ENCODE assay signal across 8 cellular contexts in the genomic region with DNA sequence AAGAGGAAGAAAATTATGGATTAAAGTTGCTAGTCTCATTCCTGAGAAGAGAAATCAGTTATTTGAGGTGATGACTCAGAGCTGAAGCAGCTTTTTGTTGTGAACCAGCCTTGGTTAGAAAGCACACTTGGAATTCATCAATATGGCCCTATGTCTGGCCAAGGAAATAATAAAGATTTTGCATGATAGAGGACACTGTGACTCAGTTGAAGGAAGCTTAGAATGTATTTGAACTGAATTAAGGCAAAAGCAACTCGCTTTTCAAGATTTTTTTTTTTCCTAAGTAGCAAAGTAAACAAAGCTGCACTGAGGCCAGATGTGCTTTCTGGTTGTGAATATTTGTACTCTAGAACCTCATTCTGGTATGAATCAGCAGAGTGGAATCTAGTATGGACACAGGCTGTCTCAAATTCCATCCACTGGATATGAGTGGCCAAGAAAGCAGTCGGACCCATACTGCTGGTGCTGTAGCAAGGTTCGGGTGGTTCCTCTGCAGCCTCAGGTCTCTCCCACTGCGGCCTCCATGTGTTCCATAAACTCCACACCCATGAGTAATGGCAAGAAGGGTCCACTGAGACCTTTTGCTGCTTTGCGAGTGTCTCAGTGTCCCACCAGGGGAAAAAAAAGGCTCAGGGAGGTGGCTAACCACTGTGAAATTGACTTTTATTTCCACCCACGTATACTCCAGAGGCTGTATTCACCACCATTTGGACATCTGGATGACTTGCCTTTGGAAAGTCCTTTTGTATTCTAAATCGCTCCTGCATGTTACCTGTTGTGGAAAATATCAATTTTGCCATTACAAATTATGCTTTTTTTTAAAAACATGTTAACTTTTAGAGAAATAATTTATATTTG. TPM values are rescaled to one million over a fixed set of nuclear protein-coding genes. Genes with fewer than 3 reads are reported as not detected.
DNase-seq lines count a peak whose midpoint lies in the region; ATAC-seq lines count a peak whose summit lies in the region.

No MANE protein-coding gene starts in this region.

- H3K4me1 ChIP-seq in iPS-20b (ENCODE audit: insufficient read depth, low read length): peaks cover 30% of the 10 kb centered on the region

- no peaks in the 10 kb centered on the region for H3K9me3 ChIP-seq in iPS-20b (ENCODE audit: insufficient read depth, low read depth, low read length)

- H3K27me3 Mint-ChIP-seq in activated CD8-positive, alpha-beta memory T cell treated with anti-CD3 and anti-CD28 coated beads, Interleukin-2, amount 10 ng/mL, durations not matched to agents 7 days and 5 days: no peaks in the 10 kb centered on the region
- no peaks in the 10 kb centered on the region for H3K27me3 Mint-ChIP-seq in activated naive CD8-positive, alpha-beta T cell treated with anti-CD3 and anti-CD28 coated beads for 36 hours

- no peak overlapping the region for H3K27ac ChIP-seq in iPS-20b (ENCODE audit: low read length)
- peak overlapping the region; percentile 16 for H3K27ac ChIP-seq in substantia nigra (ENCODE audit: low read depth, low read length, poor library complexity, severe bottlenecking)

- no peak for ATAC-seq in activated CD8-positive, alpha-beta memory T cell treated with anti-CD3 and anti-CD28 coated beads, Interleukin-2, amount 10 ng/mL, durations not matched to agents 7 days and 5 days
- no peak for ATAC-seq in HG02938 (IDR thresholded peaks at IDR 0.05; ENCODE audit: unreplicated experiment)
- ATAC-seq in GM21619 (IDR thresholded peaks at IDR 0.05; ENCODE audit: unreplicated experiment): no peak

- H3K27me3 ChIP-seq in iPS-20b (ENCODE audit: insufficient read depth, low read length): no peaks in the 10 kb centered on the region

- CTCF ChIA-PET in activated CD8-positive, alpha-beta memory T cell treated with anti-CD3 and anti-CD28 coated beads, Interleukin-2, amount 10 ng/mL, durations not matched to agents 7 days and 5 days (lab: Charles Lee): interaction anchor here (0.9 to 6.7 kb wide), 10 partner anchors 16 to 52 kb away, joined by 3 to 49 read pairs (median 6); partner anchors contain the start of gene TGFBR2

- no peak for DNase-seq in activated CD8-positive, alpha-beta memory T cell treated with anti-CD3 and anti-CD28 coated beads, Interleukin-2, amount 10 ng/mL, durations not matched to agents 7 days and 5 days
- no peak for DNase-seq in activated CD8-positive, alpha-beta memory T cell treated with anti-CD3 and anti-CD28 coated beads for 24 hours
- DNase-seq in activated naive CD8-positive, alpha-beta T cell treated with anti-CD3 and anti-CD28 coated beads for 36 hours: no peak
- no peak for DNase-seq in substantia nigra (lab: John Stamatoyannopoulos, UW)
- DNase-seq in NCI-H748 (lab: John Stamatoyannopoulos, UW; ENCODE audit: unreplicated experiment): no peak

- H3K4me3 Mint-ChIP-seq in activated CD8-positive, alpha-beta memory T cell treated with anti-CD3 and anti-CD28 coated beads, Interleukin-2, amount 10 ng/mL, durations not matched to agents 7 days and 5 days: peak overlapping the region; percentile 47
- peak overlapping the region; percentile 72 for H3K4me3 Mint-ChIP-seq in activated naive CD8-positive, alpha-beta T cell treated with anti-CD3 and anti-CD28 coated beads for 36 hours

- H3K27ac Mint-ChIP-seq in activated CD8-positive, alpha-beta memory T cell treated with anti-CD3 and anti-CD28 coated beads, Interleukin-2, amount 10 ng/mL, durations not matched to agents 7 days and 5 days: peak overlapping the region; percentile 90
- H3K27ac Mint-ChIP-seq in activated naive CD8-positive, alpha-beta T cell treated with anti-CD3 and anti-CD28 coated beads for 36 hours: peak overlapping the region; percentile 94

- peaks cover 69% of the 10 kb centered on the region for H3K36me3 Mint-ChIP-seq in activated CD8-positive, alpha-beta memory T cell treated with anti-CD3 and anti-CD28 coated beads, Interleukin-2, amount 10 ng/mL, durations not matched to agents 7 days and 5 days
- H3K36me3 Mint-ChIP-seq in activated naive CD8-positive, alpha-beta T cell treated with anti-CD3 and anti-CD28 coated beads for 36 hours: peaks cover 87% of the 10 kb centered on the region

- no peak overlapping the region for H3K4me3 ChIP-seq in iPS-20b (ENCODE audit: low read length)

- peak overlapping the region; percentile 6; the same call in 1 of the 2 replicates for H3K9ac ChIP-seq in iPS-20b (ENCODE audit: low read depth, low read length)

- peaks cover 23% of the 10 kb centered on the region; the same call in 1 of the 2 replicates for H3K36me3 ChIP-seq in iPS-20b (ENCODE audit: insufficient read depth, low read depth, low read length)

- H3K9me3 Mint-ChIP-seq in activated CD8-positive, alpha-beta memory T cell treated with anti-CD3 and anti-CD28 coated beads, Interleukin-2, amount 10 ng/mL, durations not matched to agents 7 days and 5 days (ENCODE audit: low read depth): no peaks in the 10 kb centered on the region
- no peaks in the 10 kb centered on the region for H3K9me3 Mint-ChIP-seq in activated naive CD8-positive, alpha-beta T cell treated with anti-CD3 and anti-CD28 coated beads for 36 hours

- peaks cover 93% of the 10 kb centered on the region for H3K4me1 Mint-ChIP-seq in activated CD8-positive, alpha-beta memory T cell treated with anti-CD3 and anti-CD28 coated beads, Interleukin-2, amount 10 ng/mL, durations not matched to agents 7 days and 5 days
- peaks cover 93% of the 10 kb centered on the region for H3K4me1 Mint-ChIP-seq in activated naive CD8-positive, alpha-beta T cell treated with anti-CD3 and anti-CD28 coated beads for 36 hours

RNA-seq across cellular contexts. Expression of gene TGFBR2, which starts 53.1 kb away (rescaled TPM):
- total RNA-seq in activated CD8-positive, alpha-beta memory T cell treated with anti-CD3 and anti-CD28 coated beads, Interleukin-2, amount 10 ng/mL, durations not matched to agents 7 days and 5 days: 10 to 100 TPM; 47.3 to 50.5 TPM
- total RNA-seq in activated naive CD8-positive, alpha-beta T cell treated with anti-CD3 and anti-CD28 coated beads for 36 hours: 10 to 100 TPM; 64.1 to 65.1 TPM
